9 cellular contexts compared by ENCODE assay signal in the genomic region with DNA sequence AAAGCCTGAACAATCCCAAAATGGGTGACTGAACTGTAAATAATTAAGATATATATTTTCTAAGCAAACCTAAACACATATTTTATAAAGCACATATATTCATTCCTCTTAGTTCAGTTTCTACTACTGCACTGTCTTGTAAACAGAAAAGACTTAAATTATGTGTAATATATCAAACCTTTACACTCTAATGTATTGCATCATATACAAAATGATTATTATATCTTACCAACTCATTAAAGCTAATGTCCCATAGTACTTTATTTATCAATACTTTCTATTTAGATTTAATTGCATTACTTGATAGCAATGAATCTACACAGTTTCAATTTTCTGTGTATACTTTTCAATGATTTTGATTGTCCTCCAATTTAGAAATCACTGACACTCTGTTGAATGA.
"Had no signal": no experiment of that assay in that cellular context is flagged by ENCODE, and none has a peak within 500 bp of the region (broad histone marks: within the 10 kb centered on the region; RNA-seq: fewer than 3 reads in every experiment).

No MANE protein-coding gene starts in this region.

- ATAC-seq: HCT116 had no signal

- H3K9ac ChIP-seq: GM23248, KMS-11 had no signal

- H3K9me3 Mint-ChIP-seq: HFFc6 had no signal

- H3K27ac Mint-ChIP-seq: HFFc6 had no signal

- DNase-seq: GM23248, GOT3, H7, HFFc6, KBM-7 had no signal

- H3K4me2 ChIP-seq: KMS-11 had no signal

- H2AFZ ChIP-seq: GM23248 had no signal

- H3K27ac ChIP-seq: GM23248, KMS-11 had no signal

- H3K4me3 ChIP-seq: GM23248, HAP-1 had no signal

- H3K9me3 ChIP-seq: HAP-1 had no signal

- FAIRE-seq: HTR-8/SVneo had no signal

- H3K4me3 Mint-ChIP-seq: HFFc6 had no signal
